ENCODE assay signal across 12 cellular contexts in genomic region chr17:64015447-64015846, GRCh38. TPM values are rescaled to one million over a fixed set of nuclear protein-coding genes. Genes with fewer than 3 reads are reported as not detected.
DNase-seq lines count a peak whose midpoint lies in the region; ATAC-seq and TF ChIP-seq lines count a peak whose summit lies in the region.
"Had no signal": no experiment of that assay in that cellular context is flagged by ENCODE, and none has a peak within 500 bp of the region (broad histone marks: within the 10 kb centered on the region; RNA-seq: fewer than 3 reads in every experiment).

No MANE protein-coding gene starts in this region.

- H3K27ac Mint-ChIP-seq in activated T-cell treated with anti-CD3 and anti-CD28 coated beads, Interleukin-2, amount 50 U/mL, for 24 hours: peak overlapping the region; percentile 96
- peak overlapping the region in 1 of 2 donors; percentile 98 for H3K27ac Mint-ChIP-seq in stimulated activated naive CD8-positive, alpha-beta T cell treated with anti-CD3 and anti-CD28 coated beads, Interleukin-15, amount 100 ng/mL, for 72 hours

- H3K79me2 ChIP-seq in OCI-LY3 (ENCODE audit: low read length) (peaks cover 14% of the 10 kb centered on the region; the same call in 1 of the 2 replicates), PC-3 (ENCODE audit: low read length) (no peaks in the 10 kb centered on the region)

- H3K4me3 ChIP-seq in OCI-LY3 (ENCODE audit: low read length): no peak overlapping the region
- H3K4me3 ChIP-seq in coronary artery: no peak overlapping the region
- no peak overlapping the region for H3K4me3 ChIP-seq in PC-3 (ENCODE audit: low read length)
- H3K4me3 ChIP-seq: testis had no signal

- peaks cover under 1% of the 10 kb centered on the region for H3K36me3 ChIP-seq in OCI-LY3 (replicated peaks; ENCODE audit: low read depth, low read length)
- H3K36me3 ChIP-seq in PC-3 (ENCODE audit: low read depth, low read length): no peaks in the 10 kb centered on the region

- H3F3A ChIP-seq in PC-3 (ENCODE audit: low read length, unreplicated experiment): no peaks in the 10 kb centered on the region

- H3K4me3 Mint-ChIP-seq in activated T-cell treated with anti-CD3 and anti-CD28 coated beads, Interleukin-2, amount 50 U/mL, for 24 hours: peak overlapping the region; percentile 70
- peak overlapping the region; percentile 65 to 90 for H3K4me3 Mint-ChIP-seq in stimulated activated naive CD8-positive, alpha-beta T cell treated with anti-CD3 and anti-CD28 coated beads, Interleukin-15, amount 100 ng/mL, for 72 hours

- H3K27ac ChIP-seq in OCI-LY3 (ENCODE audit: low read length) (no peak overlapping the region), coronary artery (no peak overlapping the region), PC-3 (ENCODE audit: low read length) (no peak overlapping the region)
- H3K27ac ChIP-seq: testis had no signal

- intact Hi-C loops in PC-3 (cut with micrococcal nuclease): no loop called here

- peaks cover 49% of the 10 kb centered on the region for H3K36me3 Mint-ChIP-seq in activated T-cell treated with anti-CD3 and anti-CD28 coated beads, Interleukin-2, amount 50 U/mL, for 24 hours (ENCODE audit: low read depth)

- no peak for TF ChIP-seq POLR2A in GM18505 (IDR thresholded peaks at IDR 0.05; ENCODE audit: borderline replicate concordance, extremely low read depth, insufficient read depth, insufficient read length)

- H3K9me3 Mint-ChIP-seq in activated T-cell treated with anti-CD3 and anti-CD28 coated beads, Interleukin-2, amount 50 U/mL, for 24 hours: no peaks in the 10 kb centered on the region
- no peaks in the 10 kb centered on the region for H3K9me3 Mint-ChIP-seq in stimulated activated naive CD8-positive, alpha-beta T cell treated with anti-CD3 and anti-CD28 coated beads, Interleukin-15, amount 100 ng/mL, for 72 hours

- no peaks in the 10 kb centered on the region for H3K27me3 Mint-ChIP-seq in activated T-cell treated with anti-CD3 and anti-CD28 coated beads, Interleukin-2, amount 50 U/mL, for 24 hours
- H3K27me3 Mint-ChIP-seq in stimulated activated naive CD8-positive, alpha-beta T cell treated with anti-CD3 and anti-CD28 coated beads, Interleukin-15, amount 100 ng/mL, for 72 hours: no peaks in the 10 kb centered on the region

- H3K9me3 ChIP-seq in OCI-LY3 (ENCODE audit: insufficient read depth, low read length) (no peaks in the 10 kb centered on the region), PC-3 (ENCODE audit: low read length) (peaks cover under 1% of the 10 kb centered on the region; the same call in 1 of the 2 replicates)
- H3K9me3 ChIP-seq: testis had no signal

- DNase-seq in activated T-cell treated with anti-CD3 and anti-CD28 coated beads, Interleukin-2, amount 50 U/mL, for 24 hours: no peak
- no peak for DNase-seq in activated T-cell treated with anti-CD3 and anti-CD28 coated beads, Interleukin-2, amount 50 U/mL, for 1 hour
- DNase-seq in coronary artery (ENCODE audit: low spot score) (peak; percentile 12), PC-3 (no peak)
- DNase-seq in stimulated activated naive CD8-positive, alpha-beta T cell treated with anti-CD3 and anti-CD28 coated beads, Interleukin-15, amount 100 ng/mL, for 72 hours: no peak
- DNase-seq: anterior cingulate cortex, small intestine, testis had no signal

- no TSS peak for BruUV-seq in PC-3 (replicated peaks; lab: Mats Ljungman, UMichigan)

- H3K4me2 ChIP-seq in OCI-LY3 (ENCODE audit: low read length): peak overlapping the region; percentile 69
- H3K4me2 ChIP-seq in PC-3 (ENCODE audit: low read length): no peak overlapping the region

- no peak for ATAC-seq in stimulated activated naive CD8-positive, alpha-beta T cell treated with anti-CD3 and anti-CD28 coated beads, Interleukin-15, amount 100 ng/mL, for 72 hours
- ATAC-seq in GM18505 (IDR thresholded peaks at IDR 0.05; ENCODE audit: unreplicated experiment) (no peak), GM19023 (IDR thresholded peaks at IDR 0.05; ENCODE audit: unreplicated experiment) (no peak), PC-3 (no peak)

- H3K9ac ChIP-seq in OCI-LY3 (ENCODE audit: low read length): no peak overlapping the region
- H3K9ac ChIP-seq in PC-3 (ENCODE audit: low read length): no peak overlapping the region

- CTCF ChIA-PET in PC-3 (lab: Charles Lee): no interaction called here

- H3K27me3 ChIP-seq in OCI-LY3 (ENCODE audit: low read depth, low read length) (no peaks in the 10 kb centered on the region), PC-3 (ENCODE audit: low read length) (no peaks in the 10 kb centered on the region)
- H3K27me3 ChIP-seq: testis had no signal

- H3K4me1 Mint-ChIP-seq in activated T-cell treated with anti-CD3 and anti-CD28 coated beads, Interleukin-2, amount 50 U/mL, for 24 hours (ENCODE audit: low read depth): peaks cover 74% of the 10 kb centered on the region
- H3K4me1 Mint-ChIP-seq in stimulated activated naive CD8-positive, alpha-beta T cell treated with anti-CD3 and anti-CD28 coated beads, Interleukin-15, amount 100 ng/mL, for 72 hours: peaks cover 73% of the 10 kb centered on the region

- H2AFZ ChIP-seq in OCI-LY3 (ENCODE audit: low read depth, low read length) (no peak overlapping the region), PC-3 (ENCODE audit: low read length) (no peak overlapping the region)

- H4K20me1 ChIP-seq in OCI-LY3 (ENCODE audit: insufficient read depth, low read length) (no peaks in the 10 kb centered on the region), PC-3 (ENCODE audit: low read length) (no peaks in the 10 kb centered on the region)

- TF ChIP-seq CTCF in OCI-LY3 (IDR thresholded peaks at IDR 0.05; ENCODE audit: low read depth, low read length): no peak
- TF ChIP-seq CTCF in coronary artery (IDR thresholded peaks at IDR 0.05): no peak
- no peak for TF ChIP-seq CTCF in PC-3 (conservative IDR thresholded peaks at IDR 0.05; ENCODE audit: low read depth, low read length)

- POLR2A ChIA-PET in PC-3 (lab: Charles Lee; ENCODE audit: unreplicated experiment): no interaction called here

- H3K9me2 ChIP-seq in PC-3 (replicated peaks; ENCODE audit: low read length): no peaks in the 10 kb centered on the region

- H3K4me1 ChIP-seq in OCI-LY3 (ENCODE audit: low read length) (peaks cover 48% of the 10 kb centered on the region), PC-3 (ENCODE audit: insufficient read depth, low read length) (no peaks in the 10 kb centered on the region)
- H3K4me1 ChIP-seq: testis had no signal

RNA-seq across cellular contexts. Expression of gene ICAM2, which starts 5.0 kb away (rescaled TPM):
- not detected in 2 replicates for total RNA-seq in PC-3 (2014; rRNA removed)
- total RNA-seq: osteocyte had no signal

RNA-seq across cellular contexts. Expression of gene PRR29, which starts 17.3 kb away (rescaled TPM):
- 0.77 and 1.2 TPM in 2 replicates for total RNA-seq in PC-3 (2014; rRNA removed)
- total RNA-seq: osteocyte had no signal

RNA-seq across cellular contexts. Expression of gene SCN4A, which starts 42.7 kb away (rescaled TPM):
- 0.06 TPM in 1 of 2 replicates, not detected in the other for total RNA-seq in PC-3 (2014; rRNA removed)
- total RNA-seq: osteocyte had no signal
